In genomic region chr15:73034213-73034612, GRCh38 we compare ENCODE assay signal across 20 cellular contexts.
"Had no signal": no experiment of that assay in that cellular context is flagged by ENCODE, and none has a peak within 500 bp of the region (broad histone marks: within the 10 kb centered on the region; RNA-seq: fewer than 3 reads in every experiment).

No MANE protein-coding gene starts in this region.

- ATAC-seq: activated T-cell treated with anti-CD3 and anti-CD28 coated beads, Interleukin-2, amount 50 U/mL, for 4 hours; left lobe of liver; lower lobe of right lung; mucosa of descending colon; right lobe of liver; stimulated activated naive CD8-positive, alpha-beta T cell treated with anti-CD3 and anti-CD28 coated beads, Interleukin-15, amount 100 ng/mL, for 72 hours had no signal

- H3K27ac Mint-ChIP-seq: activated naive CD8-positive, alpha-beta T cell; activated T-helper 2 cell treated with anti-CD3 and anti-CD28 coated beads, Interferon-gamma antibody, Interleukin-2, Interleukin-4, amounts not matched to agents 10 μg/mL and 5 μg/mL and 100 μg/mL, durations not matched to agents 14 hours and 24 hours and 36 hours; stimulated activated naive CD8-positive, alpha-beta T cell treated with anti-CD3 and anti-CD28 coated beads, Interleukin-15, amount 100 ng/mL, for 72 hours had no signal

- H3K4me1 Mint-ChIP-seq: central memory CD8-positive, alpha-beta T cell; stimulated activated naive CD8-positive, alpha-beta T cell treated with anti-CD3 and anti-CD28 coated beads, Interleukin-15, amount 100 ng/mL, for 72 hours had no signal

- FAIRE-seq: urothelium cell line had no signal

- H3K9me3 Mint-ChIP-seq: activated T-cell treated with anti-CD3 and anti-CD28 coated beads, Interleukin-2, amount 50 U/mL, for 4 hours; activated T-helper 2 cell treated with anti-CD3 and anti-CD28 coated beads, Interferon-gamma antibody, Interleukin-2, Interleukin-4, amounts not matched to agents 10 μg/mL and 5 μg/mL and 100 μg/mL, durations not matched to agents 14 hours and 24 hours and 36 hours; central memory CD8-positive, alpha-beta T cell; stimulated activated naive CD8-positive, alpha-beta T cell treated with anti-CD3 and anti-CD28 coated beads, Interleukin-15, amount 100 ng/mL, for 72 hours had no signal

- H3K4me3 Mint-ChIP-seq: activated naive CD8-positive, alpha-beta T cell; activated T-cell treated with anti-CD3 and anti-CD28 coated beads, Interleukin-2, amount 50 U/mL, for 4 hours; central memory CD8-positive, alpha-beta T cell; stimulated activated naive CD8-positive, alpha-beta T cell treated with anti-CD3 and anti-CD28 coated beads, Interleukin-15, amount 100 ng/mL, for 72 hours had no signal

- H3K36me3 Mint-ChIP-seq: activated naive CD8-positive, alpha-beta T cell had no signal

- DNase-seq: activated CD4-positive, alpha-beta T cell treated with anti-CD3 and anti-CD28 coated beads for 4 hours; activated CD4-positive, alpha-beta T cell treated with anti-CD3 and anti-CD28 coated beads, Interleukin-2, amount 50 U/mL, for 48 hours; activated CD4-positive, CD25-positive, alpha-beta regulatory T cell; activated CD8-positive, alpha-beta memory T cell treated with anti-CD3 and anti-CD28 coated beads, Interleukin-2, amount 50 U/mL, for 48 hours; activated naive CD4-positive, alpha-beta T cell; activated T-cell treated with anti-CD3 and anti-CD28 coated beads, Interleukin-2, amount 50 U/mL, for 4 hours; adrenal gland; lower lobe of right lung; mesendoderm; mucosa of descending colon; nucleus accumbens; posterior cingulate gyrus; right lobe of liver; stimulated activated CD4-positive, alpha-beta T cell treated with anti-CD3 and anti-CD28 coated beads, Interleukin-1b, Interleukin-23, amount 100 ng/mL, for 48 hours; stimulated activated naive CD8-positive, alpha-beta T cell treated with anti-CD3 and anti-CD28 coated beads, Interleukin-15, amount 100 ng/mL, for 72 hours had no signal
